ENCODE assay signal across 1 cellular context in the genomic region with DNA sequence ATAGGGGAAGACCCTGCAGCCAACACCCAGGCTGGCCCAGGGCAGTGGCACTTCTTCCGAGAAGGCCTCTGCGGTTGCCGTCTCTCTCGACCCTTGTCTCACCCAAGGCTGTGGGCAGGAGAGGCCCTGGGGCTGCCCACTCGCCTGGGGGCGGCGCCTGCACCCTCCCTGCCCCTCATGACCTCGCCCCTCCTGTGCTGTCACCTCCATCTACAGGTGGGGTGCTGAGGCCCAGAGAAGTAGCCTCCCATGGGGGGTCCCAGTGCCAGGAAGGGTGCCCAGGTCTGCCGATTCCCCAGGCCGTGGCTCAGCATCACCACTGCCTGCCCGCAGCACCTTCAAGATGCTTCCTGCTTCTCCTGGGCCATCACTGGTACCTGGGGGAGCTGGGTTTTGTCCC.
TF ChIP-seq lines count a peak whose summit lies in the region.

No MANE protein-coding gene starts in this region.

TF ChIP-seq in GM23338, 12 proteins besides CTCF, POLR2A, EP300 and RAD21:
- TF ChIP-seq, protein P1, sequence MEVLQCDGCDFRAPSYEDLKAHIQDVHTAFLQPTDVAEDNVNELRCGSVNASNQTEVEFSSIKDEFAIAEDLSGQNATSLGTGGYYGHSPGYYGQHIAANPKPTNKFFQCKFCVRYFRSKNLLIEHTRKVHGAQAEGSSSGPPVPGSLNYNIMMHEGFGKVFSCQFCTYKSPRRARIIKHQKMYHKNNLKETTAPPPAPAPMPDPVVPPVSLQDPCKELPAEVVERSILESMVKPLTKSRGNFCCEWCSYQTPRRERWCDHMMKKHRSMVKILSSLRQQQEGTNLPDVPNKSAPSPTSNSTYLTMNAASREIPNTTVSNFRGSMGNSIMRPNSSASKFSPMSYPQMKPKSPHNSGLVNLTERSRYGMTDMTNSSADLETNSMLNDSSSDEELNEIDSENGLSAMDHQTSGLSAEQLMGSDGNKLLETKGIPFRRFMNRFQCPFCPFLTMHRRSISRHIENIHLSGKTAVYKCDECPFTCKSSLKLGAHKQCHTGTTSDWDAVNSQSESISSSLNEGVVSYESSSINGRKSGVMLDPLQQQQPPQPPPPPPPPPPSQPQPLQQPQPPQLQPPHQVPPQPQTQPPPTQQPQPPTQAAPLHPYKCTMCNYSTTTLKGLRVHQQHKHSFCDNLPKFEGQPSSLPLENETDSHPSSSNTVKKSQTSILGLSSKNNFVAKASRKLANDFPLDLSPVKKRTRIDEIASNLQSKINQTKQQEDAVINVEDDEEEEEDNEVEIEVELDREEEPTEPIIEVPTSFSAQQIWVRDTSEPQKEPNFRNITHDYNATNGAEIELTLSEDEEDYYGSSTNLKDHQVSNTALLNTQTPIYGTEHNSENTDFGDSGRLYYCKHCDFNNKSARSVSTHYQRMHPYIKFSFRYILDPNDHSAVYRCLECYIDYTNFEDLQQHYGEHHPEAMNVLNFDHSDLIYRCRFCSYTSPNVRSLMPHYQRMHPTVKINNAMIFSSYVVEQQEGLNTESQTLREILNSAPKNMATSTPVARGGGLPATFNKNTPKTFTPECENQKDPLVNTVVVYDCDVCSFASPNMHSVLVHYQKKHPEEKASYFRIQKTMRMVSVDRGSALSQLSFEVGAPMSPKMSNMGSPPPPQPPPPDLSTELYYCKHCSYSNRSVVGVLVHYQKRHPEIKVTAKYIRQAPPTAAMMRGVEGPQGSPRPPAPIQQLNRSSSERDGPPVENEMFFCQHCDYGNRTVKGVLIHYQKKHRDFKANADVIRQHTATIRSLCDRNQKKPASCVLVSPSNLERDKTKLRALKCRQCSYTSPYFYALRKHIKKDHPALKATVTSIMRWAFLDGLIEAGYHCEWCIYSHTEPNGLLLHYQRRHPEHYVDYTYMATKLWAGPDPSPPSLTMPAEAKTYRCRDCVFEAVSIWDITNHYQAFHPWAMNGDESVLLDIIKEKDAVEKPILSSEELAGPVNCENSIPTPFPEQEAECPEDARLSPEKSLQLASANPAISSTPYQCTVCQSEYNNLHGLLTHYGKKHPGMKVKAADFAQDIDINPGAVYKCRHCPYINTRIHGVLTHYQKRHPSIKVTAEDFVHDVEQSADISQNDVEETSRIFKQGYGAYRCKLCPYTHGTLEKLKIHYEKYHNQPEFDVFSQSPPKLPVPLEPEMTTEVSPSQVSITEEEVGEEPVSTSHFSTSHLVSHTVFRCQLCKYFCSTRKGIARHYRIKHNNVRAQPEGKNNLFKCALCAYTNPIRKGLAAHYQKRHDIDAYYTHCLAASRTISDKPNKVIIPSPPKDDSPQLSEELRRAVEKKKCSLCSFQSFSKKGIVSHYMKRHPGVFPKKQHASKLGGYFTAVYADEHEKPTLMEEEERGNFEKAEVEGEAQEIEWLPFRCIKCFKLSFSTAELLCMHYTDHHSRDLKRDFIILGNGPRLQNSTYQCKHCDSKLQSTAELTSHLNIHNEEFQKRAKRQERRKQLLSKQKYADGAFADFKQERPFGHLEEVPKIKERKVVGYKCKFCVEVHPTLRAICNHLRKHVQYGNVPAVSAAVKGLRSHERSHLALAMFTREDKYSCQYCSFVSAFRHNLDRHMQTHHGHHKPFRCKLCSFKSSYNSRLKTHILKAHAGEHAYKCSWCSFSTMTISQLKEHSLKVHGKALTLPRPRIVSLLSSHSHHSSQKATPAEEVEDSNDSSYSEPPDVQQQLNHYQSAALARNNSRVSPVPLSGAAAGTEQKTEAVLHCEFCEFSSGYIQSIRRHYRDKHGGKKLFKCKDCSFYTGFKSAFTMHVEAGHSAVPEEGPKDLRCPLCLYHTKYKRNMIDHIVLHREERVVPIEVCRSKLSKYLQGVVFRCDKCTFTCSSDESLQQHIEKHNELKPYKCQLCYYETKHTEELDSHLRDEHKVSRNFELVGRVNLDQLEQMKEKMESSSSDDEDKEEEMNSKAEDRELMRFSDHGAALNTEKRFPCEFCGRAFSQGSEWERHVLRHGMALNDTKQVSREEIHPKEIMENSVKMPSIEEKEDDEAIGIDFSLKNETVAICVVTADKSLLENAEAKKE (CRISPR knock-in tag; IDR thresholded peaks at IDR 0.05) = no peak
- TF ChIP-seq POLR2AphosphoS5 (IDR thresholded peaks at IDR 0.05; ENCODE audit: low read depth) = no peak
- no peak for TF ChIP-seq ZNF331 (CRISPR knock-in tag; IDR thresholded peaks at IDR 0.05; ENCODE audit: low read depth)
